Comparison of ENCODE assay signal across 9 cellular contexts in the genomic region with DNA sequence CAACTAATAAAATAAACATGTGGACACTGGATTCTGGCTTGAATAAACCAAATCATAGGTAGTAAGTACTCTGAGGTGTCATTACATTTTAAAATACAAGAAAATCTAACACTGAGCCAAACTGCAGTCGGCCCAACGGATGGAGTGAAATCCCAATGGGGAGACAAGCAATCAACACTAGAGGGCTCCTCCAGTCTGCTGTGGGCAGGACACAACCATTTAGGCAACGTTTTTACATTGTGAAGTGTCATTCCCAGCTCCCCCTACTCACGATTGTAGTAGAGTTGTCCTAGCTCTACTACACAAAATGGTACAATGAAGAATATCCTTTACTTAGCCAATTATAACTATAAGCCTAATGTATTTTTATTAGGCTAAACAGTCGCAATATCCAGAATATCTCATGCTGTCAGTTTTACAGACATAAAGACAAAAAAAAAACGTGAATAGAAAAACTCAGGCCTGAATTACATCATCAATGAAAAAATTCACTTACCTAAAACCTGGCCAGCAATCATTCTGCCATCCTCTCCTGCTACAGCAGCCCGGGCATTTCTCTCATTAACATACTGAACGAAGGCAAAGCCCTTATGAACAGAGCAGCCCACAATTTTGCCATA. TPM values are rescaled to one million over a fixed set of nuclear protein-coding genes. Genes with fewer than 3 reads are reported as not detected.
DNase-seq lines count a peak whose midpoint lies in the region; ATAC-seq and TF ChIP-seq lines count a peak whose summit lies in the region.
"Had no signal": no experiment of that assay in that cellular context is flagged by ENCODE, and none has a peak within 500 bp of the region (broad histone marks: within the 10 kb centered on the region; RNA-seq: fewer than 3 reads in every experiment).

No MANE protein-coding gene starts in this region.

- H3K36me3 ChIP-seq in A673 (ENCODE audit: insufficient read depth, low read length, poor library complexity, severe bottlenecking), result peaks cover 93% of the 10 kb centered on the region
- H3K36me3 ChIP-seq in left ventricle myocardium inferior, result peaks cover 66% of the 10 kb centered on the region

- H3K27ac Mint-ChIP-seq in WTC11, result peak overlapping the region; percentile 8

- intact Hi-C loops in A673 (cut with micrococcal nuclease; ENCODE audit: unreplicated experiment) (no loop called here), left ventricle myocardium inferior (cut with micrococcal nuclease) (no loop called here)

- POLR2A ChIA-PET in A673 (lab: Charles Lee; ENCODE audit: low non-redundant PET) (no interaction called here), WTC11 (lab: Charles Lee) (no interaction called here)

- H3K9me3 ChIP-seq in A673 (ENCODE audit: low read depth, low read length, poor library complexity, severe bottlenecking) (no peaks in the 10 kb centered on the region), left ventricle myocardium inferior (replicated peaks) (no peaks in the 10 kb centered on the region)

- H3K27me3 Mint-ChIP-seq in WTC11 (ENCODE audit: low read depth), result no peaks in the 10 kb centered on the region

- no peaks in the 10 kb centered on the region for H3K27me3 ChIP-seq in A673 (replicated peaks; ENCODE audit: insufficient read depth, low read depth, low read length, poor library complexity)
- no peaks in the 10 kb centered on the region for H3K27me3 ChIP-seq in left ventricle myocardium inferior (ENCODE audit: low read depth)

- CTCF ChIA-PET in A673 (lab: Charles Lee), result interaction anchor here (0.9 kb wide), 1 partner anchor 219 kb away, joined by 4 read pairs; no protein-coding TSS in a partner anchor
- CTCF ChIA-PET in WTC11 (lab: Charles Lee), result interaction anchor here (0.6 kb wide), 1 partner anchor 10 kb away, joined by 3 read pairs; no protein-coding TSS in a partner anchor

- no TSS peak for BruUV-seq in A673 (replicated peaks; lab: Mats Ljungman, UMichigan)

- peak; percentile 85 for ATAC-seq in WTC11
- no peak for ATAC-seq in GM19035 (IDR thresholded peaks at IDR 0.05; ENCODE audit: unreplicated experiment)
- no peak for ATAC-seq in HG03097 (IDR thresholded peaks at IDR 0.05; ENCODE audit: low FRiP score, unreplicated experiment)

- H3K27ac ChIP-seq in A673 (ENCODE audit: low read depth, low read length, poor library complexity, severe bottlenecking) (no peak overlapping the region), left ventricle myocardium inferior (replicated peaks) (no peak overlapping the region)

- peaks cover 56% of the 10 kb centered on the region for H3K4me1 Mint-ChIP-seq in WTC11

- DNase-seq in A673 (ENCODE audit: low spot score), result peak; percentile 61
- DNase-seq in GM12864 (ENCODE audit: low read depth), result no peak
- DNase-seq in WTC11 (ENCODE audit: low spot score), result no peak
- DNase-seq in left ventricle myocardium inferior, result no peak
- no peak for DNase-seq in T-helper 9 cell
- DNase-seq in NCI-H2171 treated with DMSO at 0.1 percent for 48 hours (lab: John Stamatoyannopoulos, UW), result no peak
- DNase-seq: SHP77 had no signal

- TF ChIP-seq CTCF in A673 (conservative IDR thresholded peaks at IDR 0.05; ENCODE audit: low read depth, low read length) (peak; percentile 56), GM12864 (IDR thresholded peaks at IDR 0.05; ENCODE audit: low read depth, low read length, missing control alignments) (peak; percentile 33), WTC11 (IDR thresholded peaks at IDR 0.05) (no peak), left ventricle myocardium inferior (IDR thresholded peaks at IDR 0.05; ENCODE audit: borderline replicate concordance) (peak; percentile 52)

- no peak overlapping the region for H3K4me3 Mint-ChIP-seq in WTC11

- no peaks in the 10 kb centered on the region for H3K9me3 Mint-ChIP-seq in WTC11

- peaks cover 79% of the 10 kb centered on the region for H3K36me3 Mint-ChIP-seq in WTC11

- no peak overlapping the region for H3K4me3 ChIP-seq in A673 (ENCODE audit: low read depth, low read length, poor library complexity, severe bottlenecking)
- no peak overlapping the region for H3K4me3 ChIP-seq in GM12864 (ENCODE audit: low read depth, low read length)
- H3K4me3 ChIP-seq in left ventricle myocardium inferior, result no peak overlapping the region

- H3K4me1 ChIP-seq in A673 (ENCODE audit: insufficient read depth, low read length, poor library complexity, severe bottlenecking), result peaks cover 52% of the 10 kb centered on the region
- peaks cover 77% of the 10 kb centered on the region for H3K4me1 ChIP-seq in left ventricle myocardium inferior

TF ChIP-seq in WTC11, 78 proteins besides CTCF, POLR2A, EP300 and RAD21:
- TF ChIP-seq PRRX2 (CRISPR knock-in tag; IDR thresholded peaks at IDR 0.05) (no peak), KAT7 (CRISPR knock-in tag; IDR thresholded peaks at IDR 0.05; ENCODE audit: borderline replicate concordance) (no peak), IRF2 (CRISPR knock-in tag; IDR thresholded peaks at IDR 0.05; ENCODE audit: borderline replicate concordance, low read depth) (no peak), FOXP1 (CRISPR knock-in tag; IDR thresholded peaks at IDR 0.05; ENCODE audit: borderline replicate concordance) (no peak), RELA (CRISPR knock-in tag; IDR thresholded peaks at IDR 0.05; ENCODE audit: borderline replicate concordance) (no peak), ESRRA (CRISPR knock-in tag; IDR thresholded peaks at IDR 0.05; ENCODE audit: borderline replicate concordance) (no peak), NFE2L1 (CRISPR knock-in tag; IDR thresholded peaks at IDR 0.05) (no peak)
- TF ChIP-seq, protein P1, sequence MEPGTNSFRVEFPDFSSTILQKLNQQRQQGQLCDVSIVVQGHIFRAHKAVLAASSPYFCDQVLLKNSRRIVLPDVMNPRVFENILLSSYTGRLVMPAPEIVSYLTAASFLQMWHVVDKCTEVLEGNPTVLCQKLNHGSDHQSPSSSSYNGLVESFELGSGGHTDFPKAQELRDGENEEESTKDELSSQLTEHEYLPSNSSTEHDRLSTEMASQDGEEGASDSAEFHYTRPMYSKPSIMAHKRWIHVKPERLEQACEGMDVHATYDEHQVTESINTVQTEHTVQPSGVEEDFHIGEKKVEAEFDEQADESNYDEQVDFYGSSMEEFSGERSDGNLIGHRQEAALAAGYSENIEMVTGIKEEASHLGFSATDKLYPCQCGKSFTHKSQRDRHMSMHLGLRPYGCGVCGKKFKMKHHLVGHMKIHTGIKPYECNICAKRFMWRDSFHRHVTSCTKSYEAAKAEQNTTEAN (CRISPR knock-in tag; IDR thresholded peaks at IDR 0.05), result no peak
- TF ChIP-seq, protein P2, sequence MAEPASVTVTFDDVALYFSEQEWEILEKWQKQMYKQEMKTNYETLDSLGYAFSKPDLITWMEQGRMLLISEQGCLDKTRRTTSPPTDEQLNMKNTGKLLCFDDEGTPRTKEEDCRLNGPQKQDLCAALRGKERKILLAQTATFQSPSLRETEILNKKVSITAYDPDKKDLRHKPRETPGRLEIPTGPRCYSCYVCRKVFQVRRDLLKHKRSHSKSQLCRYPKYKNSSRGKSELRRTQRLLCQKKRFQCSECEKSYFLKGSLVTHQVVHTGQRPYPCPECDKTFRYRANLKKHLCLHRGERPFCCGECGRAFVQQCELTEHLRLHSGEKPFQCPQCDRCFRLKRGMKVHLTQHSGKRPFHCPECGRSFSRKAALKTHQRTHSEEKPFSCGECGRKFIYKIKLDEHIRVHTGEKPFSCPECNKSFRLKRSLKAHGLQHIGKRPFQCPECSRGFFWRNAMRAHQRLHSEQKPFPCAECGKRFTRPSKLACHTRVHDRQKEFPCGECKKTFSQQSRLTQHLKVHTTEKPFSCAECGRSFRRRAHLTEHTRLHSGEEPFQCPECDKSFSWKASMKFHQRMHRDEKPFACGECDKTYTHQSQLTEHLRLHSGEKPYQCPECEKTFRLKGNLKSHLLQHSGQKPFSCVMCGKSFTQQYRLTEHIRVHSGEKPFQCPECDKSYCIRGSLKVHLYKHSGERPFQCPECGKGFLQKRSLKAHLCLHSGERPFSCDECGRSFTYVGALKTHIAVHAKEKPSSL (CRISPR knock-in tag; conservative IDR thresholded peaks at IDR 0.05), result no peak
- TF ChIP-seq, protein P3, sequence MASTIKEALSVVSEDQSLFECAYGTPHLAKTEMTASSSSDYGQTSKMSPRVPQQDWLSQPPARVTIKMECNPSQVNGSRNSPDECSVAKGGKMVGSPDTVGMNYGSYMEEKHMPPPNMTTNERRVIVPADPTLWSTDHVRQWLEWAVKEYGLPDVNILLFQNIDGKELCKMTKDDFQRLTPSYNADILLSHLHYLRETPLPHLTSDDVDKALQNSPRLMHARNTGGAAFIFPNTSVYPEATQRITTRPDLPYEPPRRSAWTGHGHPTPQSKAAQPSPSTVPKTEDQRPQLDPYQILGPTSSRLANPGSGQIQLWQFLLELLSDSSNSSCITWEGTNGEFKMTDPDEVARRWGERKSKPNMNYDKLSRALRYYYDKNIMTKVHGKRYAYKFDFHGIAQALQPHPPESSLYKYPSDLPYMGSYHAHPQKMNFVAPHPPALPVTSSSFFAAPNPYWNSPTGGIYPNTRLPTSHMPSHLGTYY (CRISPR knock-in tag; IDR thresholded peaks at IDR 0.05), result no peak

RNA-seq across cellular contexts. Expression of a gene that starts 35.7 kb away (rescaled TPM):
- total RNA-seq in A673 (2021) (934 and 949 TPM in 2 replicates), WTC11 (2021) (982 to 1,062 TPM (median 1,056 TPM) in 3 replicates), left ventricle myocardium inferior (273 TPM)

RNA-seq across cellular contexts. Expression of a gene that starts 46.3 kb away (rescaled TPM):
- total RNA-seq in A673 (2021), result 0.86 and 0.98 TPM in 2 replicates
- 0.41 to 0.71 TPM (median 0.50 TPM) in 3 replicates for total RNA-seq in WTC11 (2021)
- total RNA-seq in left ventricle myocardium inferior, result 0.30 TPM
